In genomic region chr3:149845570-149846244, GRCh38 we compare ENCODE assay signal across 1 cellular context.
A peak's percentile ranks its signal among the peaks of the same experiment; 100 is the strongest.
TF ChIP-seq lines count a peak whose summit lies in the region.

No MANE protein-coding gene starts in this region.

TF ChIP-seq in HepG2, 621 proteins besides CTCF, POLR2A, EP300 and RAD21 (continued from another document and continues in another):
- no peak for TF ChIP-seq SAFB2 (CRISPR knock-in tag; IDR thresholded peaks at IDR 0.05; ENCODE audit: borderline replicate concordance, low read depth)
- no peak for TF ChIP-seq POLR2AphosphoS2 (IDR thresholded peaks at IDR 0.05; ENCODE audit: low read depth, low read length)
- peak; percentile 39; the same call in 1 of the 2 replicates for TF ChIP-seq HMG20A (CRISPR knock-in tag; IDR thresholded peaks at IDR 0.05; ENCODE audit: borderline replicate concordance)
- TF ChIP-seq CEBPG (CRISPR knock-in tag; IDR thresholded peaks at IDR 0.05) = peak; percentile 46; the same call in 1 of the 2 replicates
- TF ChIP-seq NFIC (IDR thresholded peaks at IDR 0.05; ENCODE audit: low read length) = peak; percentile 69; the same call in 1 of the 2 replicates
- TF ChIP-seq, protein P1, sequence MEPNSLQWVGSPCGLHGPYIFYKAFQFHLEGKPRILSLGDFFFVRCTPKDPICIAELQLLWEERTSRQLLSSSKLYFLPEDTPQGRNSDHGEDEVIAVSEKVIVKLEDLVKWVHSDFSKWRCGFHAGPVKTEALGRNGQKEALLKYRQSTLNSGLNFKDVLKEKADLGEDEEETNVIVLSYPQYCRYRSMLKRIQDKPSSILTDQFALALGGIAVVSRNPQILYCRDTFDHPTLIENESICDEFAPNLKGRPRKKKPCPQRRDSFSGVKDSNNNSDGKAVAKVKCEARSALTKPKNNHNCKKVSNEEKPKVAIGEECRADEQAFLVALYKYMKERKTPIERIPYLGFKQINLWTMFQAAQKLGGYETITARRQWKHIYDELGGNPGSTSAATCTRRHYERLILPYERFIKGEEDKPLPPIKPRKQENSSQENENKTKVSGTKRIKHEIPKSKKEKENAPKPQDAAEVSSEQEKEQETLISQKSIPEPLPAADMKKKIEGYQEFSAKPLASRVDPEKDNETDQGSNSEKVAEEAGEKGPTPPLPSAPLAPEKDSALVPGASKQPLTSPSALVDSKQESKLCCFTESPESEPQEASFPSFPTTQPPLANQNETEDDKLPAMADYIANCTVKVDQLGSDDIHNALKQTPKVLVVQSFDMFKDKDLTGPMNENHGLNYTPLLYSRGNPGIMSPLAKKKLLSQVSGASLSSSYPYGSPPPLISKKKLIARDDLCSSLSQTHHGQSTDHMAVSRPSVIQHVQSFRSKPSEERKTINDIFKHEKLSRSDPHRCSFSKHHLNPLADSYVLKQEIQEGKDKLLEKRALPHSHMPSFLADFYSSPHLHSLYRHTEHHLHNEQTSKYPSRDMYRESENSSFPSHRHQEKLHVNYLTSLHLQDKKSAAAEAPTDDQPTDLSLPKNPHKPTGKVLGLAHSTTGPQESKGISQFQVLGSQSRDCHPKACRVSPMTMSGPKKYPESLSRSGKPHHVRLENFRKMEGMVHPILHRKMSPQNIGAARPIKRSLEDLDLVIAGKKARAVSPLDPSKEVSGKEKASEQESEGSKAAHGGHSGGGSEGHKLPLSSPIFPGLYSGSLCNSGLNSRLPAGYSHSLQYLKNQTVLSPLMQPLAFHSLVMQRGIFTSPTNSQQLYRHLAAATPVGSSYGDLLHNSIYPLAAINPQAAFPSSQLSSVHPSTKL (CRISPR knock-in tag; IDR thresholded peaks at IDR 0.05) = peak; percentile 83
- peak; percentile 67; the same call in 1 of the 2 replicates for TF ChIP-seq RCOR2 (CRISPR knock-in tag; IDR thresholded peaks at IDR 0.05)
- TF ChIP-seq, protein P2, sequence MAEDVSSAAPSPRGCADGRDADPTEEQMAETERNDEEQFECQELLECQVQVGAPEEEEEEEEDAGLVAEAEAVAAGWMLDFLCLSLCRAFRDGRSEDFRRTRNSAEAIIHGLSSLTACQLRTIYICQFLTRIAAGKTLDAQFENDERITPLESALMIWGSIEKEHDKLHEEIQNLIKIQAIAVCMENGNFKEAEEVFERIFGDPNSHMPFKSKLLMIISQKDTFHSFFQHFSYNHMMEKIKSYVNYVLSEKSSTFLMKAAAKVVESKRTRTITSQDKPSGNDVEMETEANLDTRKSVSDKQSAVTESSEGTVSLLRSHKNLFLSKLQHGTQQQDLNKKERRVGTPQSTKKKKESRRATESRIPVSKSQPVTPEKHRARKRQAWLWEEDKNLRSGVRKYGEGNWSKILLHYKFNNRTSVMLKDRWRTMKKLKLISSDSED (CRISPR knock-in tag; IDR thresholded peaks at IDR 0.05) = no peak
- TF ChIP-seq NR2F1 (CRISPR knock-in tag; IDR thresholded peaks at IDR 0.05) = no peak
- no peak for TF ChIP-seq ZNF512 (CRISPR knock-in tag; IDR thresholded peaks at IDR 0.05)
- TF ChIP-seq CENPX (CRISPR knock-in tag; IDR thresholded peaks at IDR 0.05) = no peak
- TF ChIP-seq ZFP82 (CRISPR knock-in tag; IDR thresholded peaks at IDR 0.05; ENCODE audit: borderline replicate concordance) = no peak
- TF ChIP-seq LCORL (IDR thresholded peaks at IDR 0.05) = no peak
- peak; percentile 66; the same call in 1 of the 2 replicates for TF ChIP-seq LCORL (CRISPR knock-in tag; IDR thresholded peaks at IDR 0.05)
- no peak for TF ChIP-seq PCBP1 (IDR thresholded peaks at IDR 0.05; ENCODE audit: borderline replicate concordance, low read depth, low read length)
- peak; percentile 23; the same call in 1 of the 2 replicates for TF ChIP-seq SP5 (CRISPR knock-in tag; IDR thresholded peaks at IDR 0.05; ENCODE audit: borderline replicate concordance, low read depth)
- no peak for TF ChIP-seq ZBTB39 (CRISPR knock-in tag; IDR thresholded peaks at IDR 0.05)
- TF ChIP-seq CREB1 (IDR thresholded peaks at IDR 0.05) = no peak
- TF ChIP-seq CREB1 (CRISPR knock-in tag; IDR thresholded peaks at IDR 0.05) = 0 out of 2 replicates have a peak, but pooled peaks have one; percentile 22
- peak; percentile 90 for TF ChIP-seq PAXIP1 (CRISPR knock-in tag; conservative IDR thresholded peaks at IDR 0.05)
- TF ChIP-seq KMT2B (CRISPR knock-in tag; IDR thresholded peaks at IDR 0.05) = 0 out of 2 replicates have a peak, but pooled peaks have one; percentile 19
- TF ChIP-seq FOXO1 (CRISPR knock-in tag; IDR thresholded peaks at IDR 0.05) = peak; percentile 27; the same call in 1 of the 2 replicates
- TF ChIP-seq ZNF205 (CRISPR knock-in tag; IDR thresholded peaks at IDR 0.05) = no peak
- TF ChIP-seq ZBTB1 (CRISPR knock-in tag; IDR thresholded peaks at IDR 0.05; ENCODE audit: borderline replicate concordance) = no peak
- TF ChIP-seq GLI4 (CRISPR knock-in tag; IDR thresholded peaks at IDR 0.05; ENCODE audit: borderline replicate concordance) = no peak
- TF ChIP-seq POGZ (CRISPR knock-in tag; IDR thresholded peaks at IDR 0.05) = peak; percentile 72
- TF ChIP-seq, protein P3, sequence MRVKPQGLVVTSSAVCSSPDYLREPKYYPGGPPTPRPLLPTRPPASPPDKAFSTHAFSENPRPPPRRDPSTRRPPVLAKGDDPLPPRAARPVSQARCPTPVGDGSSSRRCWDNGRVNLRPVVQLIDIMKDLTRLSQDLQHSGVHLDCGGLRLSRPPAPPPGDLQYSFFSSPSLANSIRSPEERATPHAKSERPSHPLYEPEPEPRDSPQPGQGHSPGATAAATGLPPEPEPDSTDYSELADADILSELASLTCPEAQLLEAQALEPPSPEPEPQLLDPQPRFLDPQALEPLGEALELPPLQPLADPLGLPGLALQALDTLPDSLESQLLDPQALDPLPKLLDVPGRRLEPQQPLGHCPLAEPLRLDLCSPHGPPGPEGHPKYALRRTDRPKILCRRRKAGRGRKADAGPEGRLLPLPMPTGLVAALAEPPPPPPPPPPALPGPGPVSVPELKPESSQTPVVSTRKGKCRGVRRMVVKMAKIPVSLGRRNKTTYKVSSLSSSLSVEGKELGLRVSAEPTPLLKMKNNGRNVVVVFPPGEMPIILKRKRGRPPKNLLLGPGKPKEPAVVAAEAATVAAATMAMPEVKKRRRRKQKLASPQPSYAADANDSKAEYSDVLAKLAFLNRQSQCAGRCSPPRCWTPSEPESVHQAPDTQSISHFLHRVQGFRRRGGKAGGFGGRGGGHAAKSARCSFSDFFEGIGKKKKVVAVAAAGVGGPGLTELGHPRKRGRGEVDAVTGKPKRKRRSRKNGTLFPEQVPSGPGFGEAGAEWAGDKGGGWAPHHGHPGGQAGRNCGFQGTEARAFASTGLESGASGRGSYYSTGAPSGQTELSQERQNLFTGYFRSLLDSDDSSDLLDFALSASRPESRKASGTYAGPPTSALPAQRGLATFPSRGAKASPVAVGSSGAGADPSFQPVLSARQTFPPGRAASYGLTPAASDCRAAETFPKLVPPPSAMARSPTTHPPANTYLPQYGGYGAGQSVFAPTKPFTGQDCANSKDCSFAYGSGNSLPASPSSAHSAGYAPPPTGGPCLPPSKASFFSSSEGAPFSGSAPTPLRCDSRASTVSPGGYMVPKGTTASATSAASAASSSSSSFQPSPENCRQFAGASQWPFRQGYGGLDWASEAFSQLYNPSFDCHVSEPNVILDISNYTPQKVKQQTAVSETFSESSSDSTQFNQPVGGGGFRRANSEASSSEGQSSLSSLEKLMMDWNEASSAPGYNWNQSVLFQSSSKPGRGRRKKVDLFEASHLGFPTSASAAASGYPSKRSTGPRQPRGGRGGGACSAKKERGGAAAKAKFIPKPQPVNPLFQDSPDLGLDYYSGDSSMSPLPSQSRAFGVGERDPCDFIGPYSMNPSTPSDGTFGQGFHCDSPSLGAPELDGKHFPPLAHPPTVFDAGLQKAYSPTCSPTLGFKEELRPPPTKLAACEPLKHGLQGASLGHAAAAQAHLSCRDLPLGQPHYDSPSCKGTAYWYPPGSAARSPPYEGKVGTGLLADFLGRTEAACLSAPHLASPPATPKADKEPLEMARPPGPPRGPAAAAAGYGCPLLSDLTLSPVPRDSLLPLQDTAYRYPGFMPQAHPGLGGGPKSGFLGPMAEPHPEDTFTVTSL (CRISPR knock-in tag; IDR thresholded peaks at IDR 0.05; ENCODE audit: borderline replicate concordance) = peak; percentile 92; the same call in 1 of the 2 replicates
- TF ChIP-seq, protein P4, sequence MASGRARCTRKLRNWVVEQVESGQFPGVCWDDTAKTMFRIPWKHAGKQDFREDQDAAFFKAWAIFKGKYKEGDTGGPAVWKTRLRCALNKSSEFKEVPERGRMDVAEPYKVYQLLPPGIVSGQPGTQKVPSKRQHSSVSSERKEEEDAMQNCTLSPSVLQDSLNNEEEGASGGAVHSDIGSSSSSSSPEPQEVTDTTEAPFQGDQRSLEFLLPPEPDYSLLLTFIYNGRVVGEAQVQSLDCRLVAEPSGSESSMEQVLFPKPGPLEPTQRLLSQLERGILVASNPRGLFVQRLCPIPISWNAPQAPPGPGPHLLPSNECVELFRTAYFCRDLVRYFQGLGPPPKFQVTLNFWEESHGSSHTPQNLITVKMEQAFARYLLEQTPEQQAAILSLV (CRISPR knock-in tag; IDR thresholded peaks at IDR 0.05; ENCODE audit: borderline replicate concordance) = no peak
- TF ChIP-seq AGO1 (IDR thresholded peaks at IDR 0.05; ENCODE audit: low read depth, low read length, poor library complexity, severe bottlenecking) = no peak
- TF ChIP-seq HOXD1 (CRISPR knock-in tag; IDR thresholded peaks at IDR 0.05) = no peak
- TF ChIP-seq HDAC2 (CRISPR knock-in tag; IDR thresholded peaks at IDR 0.05) = 0 out of 2 replicates have a peak, but pooled peaks have one; percentile 43
- TF ChIP-seq, protein P5, sequence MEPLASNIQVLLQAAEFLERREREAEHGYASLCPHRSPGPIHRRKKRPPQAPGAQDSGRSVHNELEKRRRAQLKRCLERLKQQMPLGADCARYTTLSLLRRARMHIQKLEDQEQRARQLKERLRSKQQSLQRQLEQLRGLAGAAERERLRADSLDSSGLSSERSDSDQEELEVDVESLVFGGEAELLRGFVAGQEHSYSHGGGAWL (CRISPR knock-in tag; IDR thresholded peaks at IDR 0.05) = no peak
- no peak for TF ChIP-seq NPAS2 (CRISPR knock-in tag; IDR thresholded peaks at IDR 0.05; ENCODE audit: borderline replicate concordance)
- no peak for TF ChIP-seq ZNF484 (CRISPR knock-in tag; IDR thresholded peaks at IDR 0.05; ENCODE audit: borderline replicate concordance, low read depth)
- no peak for TF ChIP-seq ZBTB43 (CRISPR knock-in tag; conservative IDR thresholded peaks at IDR 0.05)
- TF ChIP-seq DPF2 (CRISPR knock-in tag; IDR thresholded peaks at IDR 0.05; ENCODE audit: borderline replicate concordance, low read depth) = peak; percentile 69; the same call in 1 of the 2 replicates
- no peak for TF ChIP-seq ZNF253 (CRISPR knock-in tag; IDR thresholded peaks at IDR 0.05; ENCODE audit: borderline replicate concordance)
- 0 out of 2 replicates have a peak, but pooled peaks have one; percentile 12 for TF ChIP-seq THAP11 (CRISPR knock-in tag; IDR thresholded peaks at IDR 0.05)
- no peak for TF ChIP-seq TOPORS (CRISPR knock-in tag; IDR thresholded peaks at IDR 0.05)
- TF ChIP-seq SSRP1 (CRISPR knock-in tag; IDR thresholded peaks at IDR 0.05) = no peak
- TF ChIP-seq KDM5A (IDR thresholded peaks at IDR 0.05; ENCODE audit: borderline replicate concordance, low read length) = no peak
